Comparison of ENCODE assay signal across 9 cellular contexts in genomic region chrX:131262738-131263679, GRCh38. TPM values are rescaled to one million over a fixed set of nuclear protein-coding genes. Genes with fewer than 3 reads are reported as not detected.
DNase-seq lines count a peak whose midpoint lies in the region; TF ChIP-seq lines count a peak whose summit lies in the region.
"Had no signal": no experiment of that assay in that cellular context is flagged by ENCODE, and none has a peak within 500 bp of the region (broad histone marks: within the 10 kb centered on the region; RNA-seq: fewer than 3 reads in every experiment).

No MANE protein-coding gene starts in this region.

- peaks cover 3% of the 10 kb centered on the region for H3K27me3 ChIP-seq in adrenal gland
- H3K27me3 ChIP-seq in brain microvascular endothelial cell (replicated peaks): no peaks in the 10 kb centered on the region

- no peaks in the 10 kb centered on the region for H3K4me1 ChIP-seq in adrenal gland (replicated peaks in 1 of 2)
- H3K4me1 ChIP-seq: BLaER1 had no signal

- H3K36me3 ChIP-seq in adrenal gland (replicated peaks in 1 of 2) (no peaks in the 10 kb centered on the region), brain microvascular endothelial cell (replicated peaks) (no peaks in the 10 kb centered on the region)
- H3K36me3 ChIP-seq: BLaER1 had no signal

- TF ChIP-seq CTCF in NB4 (IDR thresholded peaks at IDR 0.05; ENCODE audit: low read depth, low read length) (peak; percentile 60), adrenal gland (IDR thresholded peaks at IDR 0.05) (peak in 1 of 6 experiments; percentile 33), brain microvascular endothelial cell (IDR thresholded peaks at IDR 0.05; ENCODE audit: low read depth, low read length, missing control alignments) (no peak)

- TF ChIP-seq POLR2A in NB4 (IDR thresholded peaks at IDR 0.05; ENCODE audit: extremely low read depth, insufficient read length) (no peak), adrenal gland (IDR thresholded peaks at IDR 0.05) (no peak)

- WGBS in adrenal gland, 4 donors: 47 to 59% (median 52%) methylated on average over 13 of the region's 13 CpGs

- intact Hi-C loops in adrenal gland (cut with DNase I): no loop called here

- H3K9me3 ChIP-seq in adrenal gland (replicated peaks in 1 of 3): no peaks in the 10 kb centered on the region
- H3K9me3 ChIP-seq: BLaER1 had no signal

- no peak overlapping the region for H3K27ac ChIP-seq in adrenal gland
- no peak overlapping the region for H3K27ac ChIP-seq in brain microvascular endothelial cell
- H3K27ac ChIP-seq: BLaER1 had no signal

- H3K4me3 ChIP-seq in NB4 (ENCODE audit: low read depth, low read length): no peak overlapping the region
- H3K4me3 ChIP-seq in adrenal gland: no peak overlapping the region
- no peak overlapping the region for H3K4me3 ChIP-seq in brain microvascular endothelial cell (ENCODE audit: low read depth, low read length)
- H3K4me3 ChIP-seq: BLaER1 had no signal

- in situ Hi-C loops in brain microvascular endothelial cell (cut with HindIII; ENCODE audit: low pct_ligation_motif_present, low sequenced_read_pairs): no loop called here

- DNase-seq in NCI-H82 (lab: John Stamatoyannopoulos, UW) (peak; percentile 74), NCI-H82 treated with DMSO at 0.1 percent for 48 hours (lab: John Stamatoyannopoulos, UW; ENCODE audit: unreplicated experiment) (no peak), NB4 (ENCODE audit: low read depth) (peak; percentile 31), adrenal gland (peak in 4 of 7 donors; percentile 7 to 40 (median 18)), C1 segment of cervical spinal cord (lab: John Stamatoyannopoulos, UW) (no peak), NCI-H1092 (lab: John Stamatoyannopoulos, UW) (no peak), brain microvascular endothelial cell (no peak)
- peak; percentile 2 for DNase-seq in stimulated activated CD4-positive, alpha-beta T cell treated with anti-CD3 and anti-CD28 coated beads, Interleukin-1b, Interleukin-23, amount 100 ng/mL, for 48 hours

RNA-seq across cellular contexts. Expression of gene IGSF1, which starts 26.1 kb away (rescaled TPM):
- 1 to 10 TPM in 5 of 8 donors, under 1 TPM in 3; 0.19 to 9.1 (median 1.7) TPM for total RNA-seq in adrenal gland
- polyA plus RNA-seq in adrenal gland: 10 to 100 TPM in 1 of 3 donors, 1 to 10 TPM in 2; 1.7 to 19.8 (median 2.7) TPM

Comparison
In these comparisons a context has a peak if more than half of its experiments do, and no peak if none do; other contexts are left out.
1. DNase-seq: peak in NCI-H82 (single experiment), NB4 (single experiment), adrenal gland (4 of 7) and stimulated activated CD4-positive, alpha-beta T cell treated with anti-CD3 and anti-CD28 coated beads, Interleukin-1b, Interleukin-23, amount 100 ng/mL, for 48 hours (single experiment); none in NCI-H82 treated with DMSO at 0.1 percent for 48 hours (single experiment), C1 segment of cervical spinal cord (0 of 14), NCI-H1092 (single experiment) and brain microvascular endothelial cell (single experiment).